10 cellular contexts compared by ENCODE assay signal in the genomic region with DNA sequence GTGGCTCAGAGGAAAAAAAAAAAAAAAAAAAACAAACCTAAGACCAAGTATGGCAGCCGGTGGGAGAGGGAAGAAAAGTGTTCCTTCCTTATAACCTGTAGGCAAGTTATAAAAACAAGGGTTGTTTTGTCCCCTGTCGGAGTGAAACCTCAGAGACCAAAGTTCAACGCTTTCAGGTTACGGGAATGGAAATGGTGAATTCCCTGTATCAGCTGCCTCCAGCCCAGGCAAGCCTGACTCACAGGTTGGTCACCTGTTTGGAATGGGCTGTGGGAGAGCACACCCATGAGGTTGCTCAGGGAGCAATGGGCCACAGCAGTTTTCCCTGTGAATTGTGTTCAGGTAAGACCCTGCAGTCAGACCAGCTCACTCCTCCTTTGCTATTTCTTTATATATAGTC.
DNase-seq lines count a peak whose midpoint lies in the region; ATAC-seq, FAIRE-seq and TF ChIP-seq lines count a peak whose summit lies in the region.
"Had no signal": no experiment of that assay in that cellular context is flagged by ENCODE, and none has a peak within 500 bp of the region (broad histone marks: within the 10 kb centered on the region; RNA-seq: fewer than 3 reads in every experiment).

No MANE protein-coding gene starts in this region.

- no peaks in the 10 kb centered on the region for H3K27me3 Mint-ChIP-seq in activated CD4-positive, alpha-beta T cell treated with anti-CD3 and anti-CD28 coated beads, Interleukin-2, amount 10 ng/mL, durations not matched to agents 24 days and 14 days
- H3K27me3 Mint-ChIP-seq in T-helper 17 cell (no peaks in the 10 kb centered on the region), CD14-positive monocyte (ENCODE audit: low read depth in 3 of 3) (peaks cover 0 to 4% (median 1%) of the 10 kb centered on the region in 3 donors)
- H3K27me3 Mint-ChIP-seq in stimulated activated naive CD8-positive, alpha-beta T cell treated with anti-CD3 and anti-CD28 coated beads, Interleukin-15, amount 100 ng/mL, for 72 hours: no peaks in the 10 kb centered on the region

- no peak overlapping the region for H3K4me3 Mint-ChIP-seq in activated CD4-positive, alpha-beta T cell treated with anti-CD3 and anti-CD28 coated beads, Interleukin-2, amount 10 ng/mL, durations not matched to agents 24 days and 14 days
- H3K4me3 Mint-ChIP-seq in T-helper 17 cell (no peak overlapping the region), CD14-positive monocyte (no peak overlapping the region)
- H3K4me3 Mint-ChIP-seq in stimulated activated naive CD8-positive, alpha-beta T cell treated with anti-CD3 and anti-CD28 coated beads, Interleukin-15, amount 100 ng/mL, for 72 hours: peak overlapping the region; percentile 20 to 57

- TF ChIP-seq CTCF in CD14-positive monocyte (IDR thresholded peaks at IDR 0.05): no peak

- H3K9me3 Mint-ChIP-seq in activated CD4-positive, alpha-beta T cell treated with anti-CD3 and anti-CD28 coated beads, Interleukin-2, amount 10 ng/mL, durations not matched to agents 24 days and 14 days: peaks cover 4% of the 10 kb centered on the region
- no peaks in the 10 kb centered on the region for H3K9me3 Mint-ChIP-seq in stimulated activated naive CD8-positive, alpha-beta T cell treated with anti-CD3 and anti-CD28 coated beads, Interleukin-15, amount 100 ng/mL, for 72 hours
- H3K9me3 Mint-ChIP-seq in CD14-positive monocyte: peaks cover 0 to 5% (median 0%) of the 10 kb centered on the region in 7 donors

- FAIRE-seq in GM12892 (lab: Jason Lieb, UNC): no peak

- peak; percentile 66 for DNase-seq in activated CD4-positive, alpha-beta T cell treated with anti-CD3 and anti-CD28 coated beads, Interleukin-2, amount 10 ng/mL, durations not matched to agents 24 days and 14 days
- no peak for DNase-seq in activated CD4-positive, alpha-beta T cell treated with anti-CD3 and anti-CD28 coated beads for 1 hour
- DNase-seq in T-helper 17 cell (no peak), iPS-NIHi11 (ENCODE audit: low spot score) (peak; percentile 36), GDM1 (lab: John Stamatoyannopoulos, UW) (no peak), CD14-positive monocyte (ENCODE audit: low spot score) (no peak), GM12892 (ENCODE audit: insufficient read length) (no peak)
- DNase-seq in stimulated activated naive CD8-positive, alpha-beta T cell treated with anti-CD3 and anti-CD28 coated beads, Interleukin-15, amount 100 ng/mL, for 72 hours: no peak
- DNase-seq: adrenal gland, NCI-H1436 treated with DMSO at 0.1 percent for 48 hours had no signal

- H3K4me1 Mint-ChIP-seq in activated CD4-positive, alpha-beta T cell treated with anti-CD3 and anti-CD28 coated beads, Interleukin-2, amount 10 ng/mL, durations not matched to agents 24 days and 14 days: peaks cover 31% of the 10 kb centered on the region
- H3K4me1 Mint-ChIP-seq in T-helper 17 cell: peaks cover 24% of the 10 kb centered on the region
- H3K4me1 Mint-ChIP-seq in stimulated activated naive CD8-positive, alpha-beta T cell treated with anti-CD3 and anti-CD28 coated beads, Interleukin-15, amount 100 ng/mL, for 72 hours: peaks cover 58% of the 10 kb centered on the region
- no peaks in the 10 kb centered on the region for H3K4me1 Mint-ChIP-seq in CD14-positive monocyte

- H3K27ac Mint-ChIP-seq in activated CD4-positive, alpha-beta T cell treated with anti-CD3 and anti-CD28 coated beads, Interleukin-2, amount 10 ng/mL, durations not matched to agents 24 days and 14 days: peak overlapping the region; percentile 38
- peak overlapping the region; percentile 17 for H3K27ac Mint-ChIP-seq in T-helper 17 cell
- peak overlapping the region; percentile 89 to 95 for H3K27ac Mint-ChIP-seq in stimulated activated naive CD8-positive, alpha-beta T cell treated with anti-CD3 and anti-CD28 coated beads, Interleukin-15, amount 100 ng/mL, for 72 hours
- H3K27ac Mint-ChIP-seq in CD14-positive monocyte: no peak overlapping the region

- H3K36me3 Mint-ChIP-seq in activated CD4-positive, alpha-beta T cell treated with anti-CD3 and anti-CD28 coated beads, Interleukin-2, amount 10 ng/mL, durations not matched to agents 24 days and 14 days (ENCODE audit: low read depth): peaks cover 19% of the 10 kb centered on the region
- H3K36me3 Mint-ChIP-seq in T-helper 17 cell (ENCODE audit: low read depth): no peaks in the 10 kb centered on the region
- H3K36me3 Mint-ChIP-seq in CD14-positive monocyte: no peaks in the 10 kb centered on the region

- intact Hi-C loops in activated CD4-positive, alpha-beta T cell treated with anti-CD3 and anti-CD28 coated beads, Interleukin-2, amount 10 ng/mL, durations not matched to agents 24 days and 14 days (cut with micrococcal nuclease): no loop called here
- intact Hi-C loops in CD14-positive monocyte (cut with micrococcal nuclease): no loop called here

- TF ChIP-seq POLR2A in GM12892 (IDR thresholded peaks at IDR 0.05; ENCODE audit: low read depth, low read length): no peak

- no peaks in the 10 kb centered on the region for H3K9me3 ChIP-seq in T-helper 17 cell (ENCODE audit: control insufficient read depth, low read length, poor library complexity, severe bottlenecking)
- H3K9me3 ChIP-seq: adrenal gland had no signal

- no peak for ATAC-seq in T-helper 17 cell
- peak; percentile 5 for ATAC-seq in stimulated activated naive CD8-positive, alpha-beta T cell treated with anti-CD3 and anti-CD28 coated beads, Interleukin-15, amount 100 ng/mL, for 72 hours

Comparison
In these comparisons a context has a peak if more than half of its experiments do, and no peak if none do; other contexts are left out.
1. DNase-seq: peak in activated CD4-positive, alpha-beta T cell treated with anti-CD3 and anti-CD28 coated beads, Interleukin-2, amount 10 ng/mL, durations not matched to agents 24 days and 14 days (single experiment) and iPS-NIHi11 (single experiment); none in activated CD4-positive, alpha-beta T cell treated with anti-CD3 and anti-CD28 coated beads for 1 hour (single experiment), T-helper 17 cell (0 of 3), stimulated activated naive CD8-positive, alpha-beta T cell treated with anti-CD3 and anti-CD28 coated beads, Interleukin-15, amount 100 ng/mL, for 72 hours (0 of 2), GDM1 (single experiment), CD14-positive monocyte (single experiment) and GM12892 (single experiment).
2. H3K27ac Mint-ChIP-seq: peak in activated CD4-positive, alpha-beta T cell treated with anti-CD3 and anti-CD28 coated beads, Interleukin-2, amount 10 ng/mL, durations not matched to agents 24 days and 14 days (single experiment), T-helper 17 cell (single experiment) and stimulated activated naive CD8-positive, alpha-beta T cell treated with anti-CD3 and anti-CD28 coated beads, Interleukin-15, amount 100 ng/mL, for 72 hours (2 of 2); none in CD14-positive monocyte (0 of 7).
3. H3K4me3 Mint-ChIP-seq: peak in stimulated activated naive CD8-positive, alpha-beta T cell treated with anti-CD3 and anti-CD28 coated beads, Interleukin-15, amount 100 ng/mL, for 72 hours (2 of 2); none in activated CD4-positive, alpha-beta T cell treated with anti-CD3 and anti-CD28 coated beads, Interleukin-2, amount 10 ng/mL, durations not matched to agents 24 days and 14 days (single experiment), T-helper 17 cell (single experiment) and CD14-positive monocyte (0 of 2).